In the genomic region with DNA sequence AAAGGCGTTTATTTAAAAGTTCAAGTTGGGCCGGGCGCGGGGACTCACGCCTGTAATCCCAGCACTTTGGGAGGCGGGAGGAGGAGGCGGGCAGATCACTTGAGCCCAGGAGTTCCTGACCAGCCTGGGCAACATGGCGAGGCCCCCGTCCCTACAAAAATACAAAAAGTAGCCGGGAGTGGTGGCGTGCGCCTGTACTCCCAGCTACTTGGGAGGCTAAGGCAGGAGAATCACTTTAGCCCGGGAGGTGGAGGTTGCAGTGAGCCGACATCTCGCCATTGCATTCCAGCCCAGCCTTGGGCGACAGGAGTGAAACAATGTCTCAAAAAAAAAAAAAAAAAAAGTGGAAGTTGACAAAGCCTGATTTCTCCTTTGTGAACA, we compare ENCODE assay signal across 8 cellular contexts. TPM values are rescaled to one million over a fixed set of nuclear protein-coding genes. Genes with fewer than 3 reads are reported as not detected.
DNase-seq lines count a peak whose midpoint lies in the region; ATAC-seq and TF ChIP-seq lines count a peak whose summit lies in the region.

No MANE protein-coding gene starts in this region.

- no peaks in the 10 kb centered on the region; the same call in none of the 2 replicates for H3K36me3 ChIP-seq in Caco-2 (ENCODE audit: control insufficient read depth, insufficient read depth, low read length)
- H3K36me3 ChIP-seq in HUES64 (ENCODE audit: insufficient read depth, low read length), result peaks cover 19% of the 10 kb centered on the region
- H3K36me3 ChIP-seq in mammary epithelial cell (ENCODE audit: insufficient read depth, low read length), result peaks cover 9% of the 10 kb centered on the region
- no peaks in the 10 kb centered on the region for H3K36me3 ChIP-seq in aorta (ENCODE audit: control insufficient read depth in 1 of 2, insufficient read depth in 2 of 2, low read length in 1 of 2)

- peaks cover 59% of the 10 kb centered on the region for H3K79me2 ChIP-seq in mammary epithelial cell (ENCODE audit: insufficient read depth, low read length)

- no peak for DNase-seq in Caco-2
- DNase-seq in mammary epithelial cell, result no peak
- DNase-seq in mesenteric fat pad (ENCODE audit: low spot score), result peak; percentile 82
- DNase-seq in aorta, result no peak
- DNase-seq in OCI-M1 (lab: John Stamatoyannopoulos, UW), result no peak
- DNase-seq in NOMO-1 treated with DMSO at 0.1 percent for 48 hours (lab: John Stamatoyannopoulos, UW; ENCODE audit: unreplicated experiment), result no peak
- DNase-seq in ACHN, result no peak

- H3K4me3 ChIP-seq in Caco-2 (ENCODE audit: low read depth, low read length) (peak overlapping the region; percentile 97), HUES64 (ENCODE audit: low read length) (peak overlapping the region; percentile 76), mammary epithelial cell (replicated peaks in 1 of 3; ENCODE audit: insufficient read depth in 1 of 3, low read depth in 2 of 3, low read length in 3 of 3) (peak overlapping the region; percentile 73 to 96 (median 94)), aorta (ENCODE audit: low read length in 2 of 2) (peak overlapping the region; percentile 77 to 98)

- no peaks in the 10 kb centered on the region for H3K4me1 Mint-ChIP-seq in Caco-2 (ENCODE audit: low read depth, unreplicated experiment)

- BruUV-seq in Caco-2 (replicated peaks; lab: Mats Ljungman, UMichigan) (no TSS peak), mammary epithelial cell (replicated peaks; lab: Mats Ljungman, UMichigan) (no TSS peak)

- no peak for TF ChIP-seq CTCF in Caco-2 (IDR thresholded peaks at IDR 0.05; ENCODE audit: insufficient read depth in 1 of 2, low read depth in 1 of 2, low read length in 1 of 2, severe bottlenecking in 1 of 2, unreplicated experiment in 1 of 2)
- no peak for TF ChIP-seq CTCF in mammary epithelial cell (conservative IDR thresholded peaks at IDR 0.05 in 1 of 2, IDR thresholded peaks at IDR 0.05 in 1 of 2; ENCODE audit: extremely low read depth in 1 of 2, insufficient read depth in 1 of 2, low read depth in 1 of 2, low read length in 2 of 2)

- peak overlapping the region; percentile 92 for H3K9ac ChIP-seq in HUES64 (ENCODE audit: low read depth, low read length)
- H3K9ac ChIP-seq in mammary epithelial cell (ENCODE audit: insufficient read depth, low read length), result peak overlapping the region; percentile 82

- ATAC-seq in aorta (ENCODE audit: low FRiP score), result no peak

- H3K4me2 ChIP-seq in mammary epithelial cell (ENCODE audit: insufficient read depth, low read depth, low read length), result peak overlapping the region; percentile 98

- dilution Hi-C loops in mammary epithelial cell (cut with HindIII; ENCODE audit: low sequenced_read_pairs), result no loop called here

- in situ Hi-C loops in mammary epithelial cell (cut with MboI; ENCODE audit: low sequenced_read_pairs in 2 of 2), result no loop called here
- in situ Hi-C loops in ACHN (cut with HindIII; ENCODE audit: low pct_ligation_motif_present, low pct_unique_long_range_greater_than_20kb, low sequenced_read_pairs), result no loop called here

- no peaks in the 10 kb centered on the region for H3K9me3 Mint-ChIP-seq in Caco-2 (ENCODE audit: unreplicated experiment)

- POLR2A ChIA-PET in Caco-2 (lab: Charles Lee), result interaction anchor here (1.0 to 1.1 kb wide), 2 partner anchors 13 to 14 kb away, joined by 4 to 5 read pairs; partner anchors contain the start of genes KBTBD4 and NDUFS3

- H3K27me3 ChIP-seq in Caco-2 (replicated peaks; ENCODE audit: control insufficient read depth, insufficient read depth, low read length) (no peaks in the 10 kb centered on the region), HUES64 (ENCODE audit: insufficient read depth, low read length) (no peaks in the 10 kb centered on the region), mammary epithelial cell (ENCODE audit: insufficient read depth, low read length) (no peaks in the 10 kb centered on the region), aorta (ENCODE audit: control insufficient read depth in 1 of 2, insufficient read depth in 2 of 2, low read length in 1 of 2) (no peaks in the 10 kb centered on the region)

- 0 out of 2 replicates have a peak overlapping the region, but pooled peaks have one; percentile 68 for H3K27ac ChIP-seq in HUES64 (ENCODE audit: low read depth, low read length)
- peak overlapping the region; percentile 67 for H3K27ac ChIP-seq in mammary epithelial cell (ENCODE audit: insufficient read depth, low read depth, low read length)
- H3K27ac ChIP-seq in aorta (ENCODE audit: low read depth in 1 of 2, low read length in 2 of 2), result peak overlapping the region in 1 of 2 donors; percentile 47

- H3K9me3 ChIP-seq in Caco-2 (no peaks in the 10 kb centered on the region), HUES64 (ENCODE audit: insufficient read depth, low read depth, low read length) (no peaks in the 10 kb centered on the region), mammary epithelial cell (replicated peaks; ENCODE audit: insufficient read depth, low read length) (no peaks in the 10 kb centered on the region), aorta (ENCODE audit: control insufficient read depth, low read length) (no peaks in the 10 kb centered on the region)

- H3K27me3 Mint-ChIP-seq in Caco-2 (ENCODE audit: insufficient read depth, unreplicated experiment), result no peaks in the 10 kb centered on the region

- H3K27ac Mint-ChIP-seq in Caco-2 (ENCODE audit: unreplicated experiment), result peak overlapping the region; percentile 82

- H3K4me1 ChIP-seq in Caco-2 (no peaks in the 10 kb centered on the region; the same call in 1 of the 2 replicates), HUES64 (ENCODE audit: insufficient read depth, low read length) (peaks cover 4% of the 10 kb centered on the region; the same call in 1 of the 2 replicates), mammary epithelial cell (ENCODE audit: insufficient read depth, low read length) (peaks cover 10% of the 10 kb centered on the region), aorta (ENCODE audit: control insufficient read depth in 1 of 2, insufficient read depth in 2 of 2, low read length in 2 of 2) (no peaks in the 10 kb centered on the region)

- peaks cover 37% of the 10 kb centered on the region for H3K36me3 Mint-ChIP-seq in Caco-2 (ENCODE audit: insufficient read depth, unreplicated experiment)

- H4K20me1 ChIP-seq in mammary epithelial cell (ENCODE audit: insufficient read depth, low read length), result no peaks in the 10 kb centered on the region

- peak overlapping the region; percentile 77 for H3K4me3 Mint-ChIP-seq in Caco-2 (ENCODE audit: unreplicated experiment)

- intact Hi-C loops in Caco-2 (cut with micrococcal nuclease; ENCODE audit: unreplicated experiment), result no loop called here
- intact Hi-C loops in mammary epithelial cell (cut with micrococcal nuclease), result loop anchor here (2.0 kb wide), 1 partner anchor 25 kb away; no protein-coding TSS in a partner anchor
- intact Hi-C loops in aorta (cut with DNase I), result no loop called here

- CTCF ChIA-PET in Caco-2 (lab: Charles Lee), result interaction anchor here (0.6 to 2.8 kb wide), 4 partner anchors 10 to 52 kb away, joined by 3 to 16 read pairs (median 4); partner anchors contain the start of genes CELF1 and FAM180B
- CTCF ChIA-PET in mammary epithelial cell (lab: Charles Lee; ENCODE audit: low non-redundant PET), result no interaction called here

- H2AFZ ChIP-seq in mammary epithelial cell (ENCODE audit: low read depth, low read length), result peak overlapping the region; percentile 100

- 25% methylated on average over 16 of the region's 16 CpGs for WGBS in HUES64
- WGBS in mammary epithelial cell (ENCODE audit: low coverage, missing lambda C conversion rate), result 8% methylated on average over 8 of the region's 16 CpGs
- 36 to 37% methylated on average over 16 of the region's 16 CpGs for WGBS in aorta, 2 donors

RNA-seq across cellular contexts. Expression of gene PTPMT1, which starts 0.8 kb away (rescaled TPM):
- total RNA-seq in Caco-2 (2022), result 100 and 108 TPM in 2 replicates
- polyA plus RNA-seq in HUES64 (2013, experiment 1 of 2), result 42.3 TPM
- polyA plus RNA-seq in HUES64 (2013, experiment 2 of 2), result 45.5 TPM
- total RNA-seq in mammary epithelial cell, result 10 to 100 TPM; 57.2 to 65.3 TPM
- polyA plus RNA-seq in mammary epithelial cell, result 64.3 TPM
- polyA minus RNA-seq in mammary epithelial cell, result 24.5 TPM
- total RNA-seq in mesenteric fat pad, result 50.7 TPM
- 10 to 100 TPM; 25.6 to 26.1 TPM for total RNA-seq in aorta
- 10 to 100 TPM; 45.9 to 51.5 TPM for polyA plus RNA-seq in aorta

RNA-seq across cellular contexts. Expression of gene KBTBD4, which starts 12.6 kb away (rescaled TPM):
- 11.9 and 12.5 TPM in 2 replicates for total RNA-seq in Caco-2 (2022)
- polyA plus RNA-seq in HUES64 (2013, experiment 1 of 2), result 18.0 TPM
- 15.2 TPM for polyA plus RNA-seq in HUES64 (2013, experiment 2 of 2)
- 10 to 100 TPM; 12.2 to 17.8 TPM for total RNA-seq in mammary epithelial cell
- 19.4 TPM for polyA plus RNA-seq in mammary epithelial cell
- 16.9 TPM for polyA minus RNA-seq in mammary epithelial cell
- total RNA-seq in mesenteric fat pad, result 12.6 TPM
- 10 to 100 TPM; 11.1 to 13.5 TPM for total RNA-seq in aorta
- 10 to 100 TPM in 1 of 2 donors, 1 to 10 TPM in 1; 8.9 to 13.3 TPM for polyA plus RNA-seq in aorta

RNA-seq across cellular contexts. Expression of gene NDUFS3, which starts 12.7 kb away (rescaled TPM):
- total RNA-seq in Caco-2 (2022) (183 and 185 TPM in 2 replicates), mammary epithelial cell (10 to 100 TPM; 30.5 to 87.0 TPM), mesenteric fat pad (72.8 TPM), aorta (10 to 100 TPM; 52.2 to 56.2 TPM)
- 119 TPM for polyA plus RNA-seq in HUES64 (2013, experiment 1 of 2)
- polyA plus RNA-seq in HUES64 (2013, experiment 2 of 2), result 110 TPM
- polyA plus RNA-seq in mammary epithelial cell (256 TPM), aorta (100 to 1,000 TPM in 1 of 2 donors, 10 to 100 TPM in 1; 80.3 to 106 TPM)
- 57.8 TPM for polyA minus RNA-seq in mammary epithelial cell

RNA-seq across cellular contexts. Expression of gene CELF1, which starts 13.2 kb away (rescaled TPM):
- total RNA-seq in Caco-2 (2022), result 146 and 152 TPM in 2 replicates
- 83.2 TPM for polyA plus RNA-seq in HUES64 (2013, experiment 1 of 2)
- polyA plus RNA-seq in HUES64 (2013, experiment 2 of 2), result 73.5 TPM
- 100 to 1,000 TPM; 113 to 129 TPM for total RNA-seq in mammary epithelial cell
- 75.6 TPM for polyA plus RNA-seq in mammary epithelial cell
- 96.1 TPM for polyA minus RNA-seq in mammary epithelial cell
- 127 TPM for total RNA-seq in mesenteric fat pad
- 100 to 1,000 TPM in 1 of 2 donors, 10 to 100 TPM in 1; 98.5 to 114 TPM for total RNA-seq in aorta
- 10 to 100 TPM; 11.3 to 17.7 TPM for polyA plus RNA-seq in aorta

RNA-seq across cellular contexts. Expression of gene FAM180B, which starts 20.3 kb away (rescaled TPM):
- total RNA-seq in Caco-2 (2022) (not detected in 2 replicates), mammary epithelial cell (not detected), mesenteric fat pad (0.55 TPM), aorta (1 to 10 TPM; 1.7 to 4.8 TPM)
- not detected for polyA plus RNA-seq in HUES64 (2013, experiment 1 of 2)
- polyA plus RNA-seq in HUES64 (2013, experiment 2 of 2), result not detected
- polyA plus RNA-seq in mammary epithelial cell (not detected), aorta (under 1 TPM in 1 of 2 donors, not detected in 1; 0.38 TPM)
- polyA minus RNA-seq in mammary epithelial cell, result not detected
